In genomic region chr1:198185759-198186158, GRCh38 we compare ENCODE assay signal across 11 cellular contexts. TPM values are rescaled to one million over a fixed set of nuclear protein-coding genes. Genes with fewer than 3 reads are reported as not detected.
DNase-seq lines count a peak whose midpoint lies in the region; ATAC-seq and TF ChIP-seq lines count a peak whose summit lies in the region.
"Had no signal": no experiment of that assay in that cellular context is flagged by ENCODE, and none has a peak within 500 bp of the region (broad histone marks: within the 10 kb centered on the region; RNA-seq: fewer than 3 reads in every experiment).

No MANE protein-coding gene starts in this region.

- in situ Hi-C loops in GM23248 (cut with MboI): no loop called here

- peak overlapping the region; percentile 5 for H3K4me2 ChIP-seq in GM23248 (ENCODE audit: unreplicated experiment)

- no peak overlapping the region for H2AFZ ChIP-seq in GM23248

- no peaks in the 10 kb centered on the region for H3K9me3 Mint-ChIP-seq in activated CD8-positive, alpha-beta memory T cell treated with anti-CD3 and anti-CD28 coated beads, Interleukin-2, amount 10 ng/mL, durations not matched to agents 7 days and 5 days (ENCODE audit: low read depth)
- no peaks in the 10 kb centered on the region for H3K9me3 Mint-ChIP-seq in natural killer cell

- TF ChIP-seq CTCF in natural killer cell (IDR thresholded peaks at IDR 0.05): no peak

- peak overlapping the region; percentile 75 for H3K27ac Mint-ChIP-seq in activated CD8-positive, alpha-beta memory T cell treated with anti-CD3 and anti-CD28 coated beads, Interleukin-2, amount 10 ng/mL, durations not matched to agents 7 days and 5 days
- H3K27ac Mint-ChIP-seq in natural killer cell: peak overlapping the region; percentile 59 to 83

- H3K9ac ChIP-seq in GM23248: no peak overlapping the region

- H3K36me3 Mint-ChIP-seq in activated CD8-positive, alpha-beta memory T cell treated with anti-CD3 and anti-CD28 coated beads, Interleukin-2, amount 10 ng/mL, durations not matched to agents 7 days and 5 days: peaks cover 10% of the 10 kb centered on the region
- no peaks in the 10 kb centered on the region for H3K36me3 Mint-ChIP-seq in natural killer cell

- H3K79me2 ChIP-seq in GM23248 (ENCODE audit: insufficient read depth): peaks cover 100% of the 10 kb centered on the region

- H3K27ac ChIP-seq in GM23248 (peak overlapping the region; percentile 15), KOPT-K1 (ENCODE audit: low read depth, low read length, poor library complexity, severe bottlenecking) (peak overlapping the region; percentile 85)
- H3K27ac ChIP-seq: ascending aorta, VCaP had no signal

- H3K4me3 Mint-ChIP-seq in activated CD8-positive, alpha-beta memory T cell treated with anti-CD3 and anti-CD28 coated beads, Interleukin-2, amount 10 ng/mL, durations not matched to agents 7 days and 5 days: peak overlapping the region; percentile 52
- peak overlapping the region; percentile 54 for H3K4me3 Mint-ChIP-seq in natural killer cell

- 54% methylated on average over 2 of the region's 2 CpGs for WGBS in GM23248 (ENCODE audit: low coverage in 1 of 2, low lambda C conversion rate in 2 of 2, missing lambda C conversion rate in 2 of 2), 2 experiments

- CTCF ChIA-PET in activated CD8-positive, alpha-beta memory T cell treated with anti-CD3 and anti-CD28 coated beads, Interleukin-2, amount 10 ng/mL, durations not matched to agents 7 days and 5 days (lab: Charles Lee): interaction anchor here (1.4 to 2.0 kb wide), 3 partner anchors 13 to 29 kb away, joined by 3 to 7 read pairs (median 4); no protein-coding TSS in a partner anchor

- H3K9me3 ChIP-seq in GM23248 (ENCODE audit: low read depth): no peaks in the 10 kb centered on the region
- no peaks in the 10 kb centered on the region for H3K9me3 ChIP-seq in KOPT-K1 (ENCODE audit: insufficient read depth, low read length, poor library complexity, severe bottlenecking)
- H3K9me3 ChIP-seq: ascending aorta had no signal

- intact Hi-C loops in natural killer cell (cut with micrococcal nuclease): no loop called here

- DNase-seq in activated CD8-positive, alpha-beta memory T cell treated with anti-CD3 and anti-CD28 coated beads, Interleukin-2, amount 10 ng/mL, durations not matched to agents 7 days and 5 days: no peak
- no peak for DNase-seq in activated CD8-positive, alpha-beta memory T cell treated with anti-CD3 and anti-CD28 coated beads for 24 hours
- DNase-seq in GM23248 (no peak), natural killer cell (no peak), dedifferentiated amniotic fluid mesenchymal stem cell (ENCODE audit: extremely low spot score) (no peak)
- DNase-seq: NCI-H2081 treated with DMSO at 0.1 percent for 48 hours had no signal

- no peaks in the 10 kb centered on the region for H3K27me3 Mint-ChIP-seq in activated CD8-positive, alpha-beta memory T cell treated with anti-CD3 and anti-CD28 coated beads, Interleukin-2, amount 10 ng/mL, durations not matched to agents 7 days and 5 days
- no peaks in the 10 kb centered on the region for H3K27me3 Mint-ChIP-seq in natural killer cell (ENCODE audit: low read depth in 2 of 2)

- peak; percentile 43 for ATAC-seq in activated CD8-positive, alpha-beta memory T cell treated with anti-CD3 and anti-CD28 coated beads, Interleukin-2, amount 10 ng/mL, durations not matched to agents 7 days and 5 days
- ATAC-seq in natural killer cell (no peak), HG02970 (IDR thresholded peaks at IDR 0.05; ENCODE audit: low FRiP score, unreplicated experiment) (no peak), GM19467 (IDR thresholded peaks at IDR 0.05; ENCODE audit: unreplicated experiment) (no peak)

- peaks cover 80% of the 10 kb centered on the region for H4K20me1 ChIP-seq in GM23248 (ENCODE audit: insufficient read depth)

- H3K4me3 ChIP-seq in GM23248: no peak overlapping the region
- H3K4me3 ChIP-seq: ascending aorta had no signal

- H3F3A ChIP-seq in GM23248 (ENCODE audit: insufficient read depth): peaks cover 92% of the 10 kb centered on the region

- H3K9me2 ChIP-seq in GM23248 (ENCODE audit: insufficient read depth): no peaks in the 10 kb centered on the region

- peaks cover 3% of the 10 kb centered on the region; the same call in 1 of the 2 replicates for H3K36me3 ChIP-seq in GM23248 (ENCODE audit: low read depth)
- H3K36me3 ChIP-seq in KOPT-K1 (ENCODE audit: insufficient read depth, low read length): no peaks in the 10 kb centered on the region
- H3K36me3 ChIP-seq: ascending aorta had no signal

- H3K4me1 Mint-ChIP-seq in activated CD8-positive, alpha-beta memory T cell treated with anti-CD3 and anti-CD28 coated beads, Interleukin-2, amount 10 ng/mL, durations not matched to agents 7 days and 5 days: peaks cover 69% of the 10 kb centered on the region
- H3K4me1 Mint-ChIP-seq in natural killer cell: peaks cover 63 to 69% of the 10 kb centered on the region in 2 donors

- peaks cover 82% of the 10 kb centered on the region for H3K4me1 ChIP-seq in GM23248 (ENCODE audit: insufficient read depth)

- H3K27me3 ChIP-seq in GM23248 (replicated peaks; ENCODE audit: insufficient read depth): no peaks in the 10 kb centered on the region
- H3K27me3 ChIP-seq: ascending aorta had no signal

RNA-seq across cellular contexts. Expression of gene NEK7, which starts 29.0 kb away (rescaled TPM):
- 10 to 100 TPM; 71.4 to 77.4 TPM for total RNA-seq in activated CD8-positive, alpha-beta memory T cell treated with anti-CD3 and anti-CD28 coated beads, Interleukin-2, amount 10 ng/mL, durations not matched to agents 7 days and 5 days
- 1,026 and 1,186 TPM in 2 replicates for total RNA-seq in GM23248 (2014; rRNA removed; shearing (Covaris generic))
- 693 and 700 TPM in 2 replicates for polyA plus RNA-seq in GM23248 (2016; fragmentation: Nextera tagmentation; extraction: Ambion mirVana)
- 10 to 100 TPM; 34.1 to 57.5 (median 42.1) TPM for total RNA-seq in natural killer cell

Comparison
In these comparisons a context has a peak if more than half of its experiments do, and no peak if none do; other contexts are left out.
1. RNA of gene NEK7, which starts 29.0 kb away (total RNA-seq): 1,026 to 1,186 TPM in GM23248; 71.4 to 77.4 TPM in activated CD8-positive, alpha-beta memory T cell treated with anti-CD3 and anti-CD28 coated beads, Interleukin-2, amount 10 ng/mL, durations not matched to agents 7 days and 5 days and 34.1 to 57.5 TPM in natural killer cell; every median in the first group is over 10 times any median in the second.